In genomic region chr9:86639899-86640379, GRCh38 we compare ENCODE assay signal across 15 cellular contexts.
A peak's percentile ranks its signal among the peaks of the same experiment; 100 is the strongest.
DNase-seq lines count a peak whose midpoint lies in the region; ATAC-seq and TF ChIP-seq lines count a peak whose summit lies in the region.
"Had no signal": no experiment of that assay in that cellular context is flagged by ENCODE, and none has a peak within 500 bp of the region (broad histone marks: within the 10 kb centered on the region; RNA-seq: fewer than 3 reads in every experiment).

No MANE protein-coding gene starts in this region.

- peaks cover 63% of the 10 kb centered on the region for H3K4me1 Mint-ChIP-seq in type B pancreatic cell (ENCODE audit: unreplicated experiment)
- H3K4me1 Mint-ChIP-seq: activated T-helper 17 cell treated with anti-CD3 and anti-CD28 coated beads, Interleukin-2, amount 50 U/mL, for 72 hours; naive thymus-derived CD4-positive, alpha-beta T cell had no signal

- no peaks in the 10 kb centered on the region for H3K9me3 Mint-ChIP-seq in type B pancreatic cell
- H3K9me3 Mint-ChIP-seq: activated T-helper 17 cell treated with anti-CD3 and anti-CD28 coated beads, Interleukin-2, amount 50 U/mL, for 72 hours; T-helper 1 cell treated with Interleukin-12 subunit alpha and Interleukin-12 subunit beta and Interleukin-4 antibody, amounts not matched to agents 30 μg/mL and 1 μg/mL, for 36 hours had no signal

- TF ChIP-seq POLR2A in spleen (IDR thresholded peaks at IDR 0.05): no peak

- peaks cover 5% of the 10 kb centered on the region for H3K36me3 Mint-ChIP-seq in type B pancreatic cell
- H3K36me3 Mint-ChIP-seq: naive thymus-derived CD4-positive, alpha-beta T cell had no signal

- H3K36me3 ChIP-seq in RWPE2 (ENCODE audit: low read depth) (no peaks in the 10 kb centered on the region), spleen (no peaks in the 10 kb centered on the region)

- ATAC-seq in RWPE2 (ENCODE audit: low read depth): peak; percentile 44; the same call in 1 of the 3 replicates
- ATAC-seq in left ventricle myocardium superior: no peak
- ATAC-seq: activated T-helper 17 cell treated with anti-CD3 and anti-CD28 coated beads, Interleukin-2, amount 50 U/mL, for 72 hours; naive thymus-derived CD4-positive, alpha-beta T cell had no signal

- TF ChIP-seq CTCF in RWPE2 (IDR thresholded peaks at IDR 0.05; ENCODE audit: poor library complexity, severe bottlenecking) (no peak), type B pancreatic cell (conservative IDR thresholded peaks at IDR 0.05) (peak; percentile 58), spleen (IDR thresholded peaks at IDR 0.05 in 8 of 11, conservative IDR thresholded peaks at IDR 0.05 in 3 of 11) (no peak)

- H3K4me1 ChIP-seq in RWPE2 (ENCODE audit: insufficient read depth, poor library complexity, severe bottlenecking) (no peaks in the 10 kb centered on the region), spleen (no peaks in the 10 kb centered on the region)

- WGBS in spleen, 5 donors: 85 to 98% (median 89%) methylated on average over 5 of the region's 5 CpGs

- H3K27me3 ChIP-seq in RWPE2 (ENCODE audit: insufficient read depth, poor library complexity, severe bottlenecking) (no peaks in the 10 kb centered on the region), spleen (replicated peaks in 1 of 7) (peaks cover 0 to 9% (median 0%) of the 10 kb centered on the region in 7 donors)

- H3K27ac Mint-ChIP-seq in type B pancreatic cell: no peak overlapping the region
- H3K27ac Mint-ChIP-seq: activated T-helper 17 cell treated with anti-CD3 and anti-CD28 coated beads, Interleukin-2, amount 50 U/mL, for 72 hours; naive thymus-derived CD4-positive, alpha-beta T cell; T-helper 1 cell treated with Interleukin-12 subunit alpha and Interleukin-12 subunit beta and Interleukin-4 antibody, amounts not matched to agents 30 μg/mL and 1 μg/mL, for 36 hours had no signal

- H3K4me3 Mint-ChIP-seq in type B pancreatic cell: no peak overlapping the region
- H3K4me3 Mint-ChIP-seq: activated T-helper 17 cell treated with anti-CD3 and anti-CD28 coated beads, Interleukin-2, amount 50 U/mL, for 72 hours; naive thymus-derived CD4-positive, alpha-beta T cell; T-helper 1 cell treated with Interleukin-12 subunit alpha and Interleukin-12 subunit beta and Interleukin-4 antibody, amounts not matched to agents 30 μg/mL and 1 μg/mL, for 36 hours had no signal

- no peak overlapping the region for H3K27ac ChIP-seq in RWPE2 (ENCODE audit: poor library complexity, severe bottlenecking)
- no peak overlapping the region for H3K27ac ChIP-seq in spleen
- H3K27ac ChIP-seq: epithelial cell of prostate had no signal

- DNase-seq in SIG-M5 treated with dmso at 0.1 percent for 504 hours (lab: John Stamatoyannopoulos, UW; ENCODE audit: unreplicated experiment) (peak; percentile 10), SIG-M5 (lab: John Stamatoyannopoulos, UW) (no peak), RWPE2 (ENCODE audit: low spot score) (no peak), kidney glomerular epithelial cell (lab: John Stamatoyannopoulos, UW) (peak; percentile 59), type B pancreatic cell (ENCODE audit: extremely low spot score, unreplicated experiment) (no peak), A172 (ENCODE audit: low spot score) (no peak), left ventricle myocardium superior (no peak), spleen (no peak)
- DNase-seq: activated CD4-positive, alpha-beta T cell treated with anti-CD3 and anti-CD28 coated beads, Interleukin-2, amount 50 U/mL, for 1 hour; GDM1; naive thymus-derived CD4-positive, alpha-beta T cell; stimulated activated CD4-positive, alpha-beta T cell treated with anti-CD3 and anti-CD28 coated beads, Interleukin-12 subunit alpha, Interleukin-12 subunit beta, amount 100 ng/mL, for 4 hours had no signal

- H3K27me3 Mint-ChIP-seq in type B pancreatic cell: peaks cover 32% of the 10 kb centered on the region

- no peak overlapping the region for H3K4me3 ChIP-seq in RWPE2 (ENCODE audit: severe bottlenecking)
- no peak overlapping the region for H3K4me3 ChIP-seq in spleen

- H3K9me3 ChIP-seq in RWPE2 (ENCODE audit: severe bottlenecking) (no peaks in the 10 kb centered on the region), spleen (no peaks in the 10 kb centered on the region)

- intact Hi-C loops in left ventricle myocardium superior (cut with micrococcal nuclease): no loop called here
- intact Hi-C loops in spleen (cut with DNase I; ENCODE audit: low total_unique reads): no loop called here

Comparison
In these comparisons a context has a peak if more than half of its experiments do, and no peak if none do; other contexts are left out.
1. DNase-seq: peak in SIG-M5 treated with dmso at 0.1 percent for 504 hours (single experiment) and kidney glomerular epithelial cell (single experiment); none in SIG-M5 (single experiment), RWPE2 (single experiment), type B pancreatic cell (single experiment), A172 (single experiment), left ventricle myocardium superior (single experiment) and spleen (single experiment).